Comparison of ENCODE assay signal across 8 cellular contexts in genomic region chr18:57802166-57802868, GRCh38. TPM values are rescaled to one million over a fixed set of nuclear protein-coding genes. Genes with fewer than 3 reads are reported as not detected.
A peak's percentile ranks its signal among the peaks of the same experiment; 100 is the strongest.
DNase-seq lines count a peak whose midpoint lies in the region; ATAC-seq and TF ChIP-seq lines count a peak whose summit lies in the region.

No MANE protein-coding gene starts in this region.

- no peak for DNase-seq in activated CD8-positive, alpha-beta memory T cell treated with anti-CD3 and anti-CD28 coated beads, Interleukin-2, amount 10 ng/mL, durations not matched to agents 7 days and 5 days
- no peak for DNase-seq in activated CD8-positive, alpha-beta memory T cell treated with anti-CD3 and anti-CD28 coated beads, Interleukin-2, amount 50 U/mL, for 48 hours
- DNase-seq in Panc1 (ENCODE audit: low read depth, low spot score) (no peak), fibroblast of pulmonary artery (ENCODE audit: low read depth) (no peak), retina (peak; percentile 59), GM19240 (ENCODE audit: insufficient read length, low spot score) (no peak)
- DNase-seq in stimulated activated CD4-positive, alpha-beta T cell treated with anti-CD3 and anti-CD28 coated beads, Interleukin-1b, Interleukin-23, amount 100 ng/mL, for 48 hours: no peak

- H3K4me3 Mint-ChIP-seq in activated CD8-positive, alpha-beta memory T cell treated with anti-CD3 and anti-CD28 coated beads, Interleukin-2, amount 10 ng/mL, durations not matched to agents 7 days and 5 days: peak overlapping the region; percentile 52

- TF ChIP-seq CTCF in Panc1 (IDR thresholded peaks at IDR 0.05): no peak
- TF ChIP-seq CTCF in fibroblast of pulmonary artery (IDR thresholded peaks at IDR 0.05; ENCODE audit: low read length, missing control alignments): no peak

- H3K27ac ChIP-seq in Panc1 (ENCODE audit: low read length): peak overlapping the region; percentile 17; the same call in 1 of the 2 replicates

- no peaks in the 10 kb centered on the region for H3K9me3 Mint-ChIP-seq in activated CD8-positive, alpha-beta memory T cell treated with anti-CD3 and anti-CD28 coated beads, Interleukin-2, amount 10 ng/mL, durations not matched to agents 7 days and 5 days (ENCODE audit: low read depth)

- no TSS peak for BruUV-seq in Panc1 (replicated peaks; lab: Mats Ljungman, UMichigan)

- H3K4me1 ChIP-seq in Panc1 (ENCODE audit: control insufficient read depth, insufficient read depth, low read length): peaks cover 17% of the 10 kb centered on the region

- H3K27me3 Mint-ChIP-seq in activated CD8-positive, alpha-beta memory T cell treated with anti-CD3 and anti-CD28 coated beads, Interleukin-2, amount 10 ng/mL, durations not matched to agents 7 days and 5 days: peaks cover 66% of the 10 kb centered on the region

- no peak overlapping the region for H3K27ac Mint-ChIP-seq in activated CD8-positive, alpha-beta memory T cell treated with anti-CD3 and anti-CD28 coated beads, Interleukin-2, amount 10 ng/mL, durations not matched to agents 7 days and 5 days

- peaks cover 13% of the 10 kb centered on the region for H3K4me1 Mint-ChIP-seq in activated CD8-positive, alpha-beta memory T cell treated with anti-CD3 and anti-CD28 coated beads, Interleukin-2, amount 10 ng/mL, durations not matched to agents 7 days and 5 days

- H3K27me3 ChIP-seq in Panc1 (ENCODE audit: control insufficient read depth, insufficient read depth, low read length): no peaks in the 10 kb centered on the region

- CTCF ChIA-PET in activated CD8-positive, alpha-beta memory T cell treated with anti-CD3 and anti-CD28 coated beads, Interleukin-2, amount 10 ng/mL, durations not matched to agents 7 days and 5 days (lab: Charles Lee): no interaction called here
- CTCF ChIA-PET in Panc1 (lab: Charles Lee): no interaction called here

- intact Hi-C loops in Panc1 (cut with micrococcal nuclease; ENCODE audit: unreplicated experiment): loop anchor here (5.0 kb wide), 1 partner anchor 170 kb away; no protein-coding TSS in a partner anchor

- POLR2A ChIA-PET in Panc1 (lab: Charles Lee): no interaction called here

- H3K9me3 ChIP-seq in Panc1 (ENCODE audit: control insufficient read depth, insufficient read depth, low read depth, low read length): no peaks in the 10 kb centered on the region

- H3K36me3 ChIP-seq in Panc1 (ENCODE audit: control insufficient read depth, insufficient read depth, low read length): no peaks in the 10 kb centered on the region; the same call in 1 of the 2 replicates

- peak; percentile 12 for ATAC-seq in activated CD8-positive, alpha-beta memory T cell treated with anti-CD3 and anti-CD28 coated beads, Interleukin-2, amount 10 ng/mL, durations not matched to agents 7 days and 5 days
- ATAC-seq in Panc1 (peak; percentile 18; the same call in 1 of the 2 replicates), GM21576 (IDR thresholded peaks at IDR 0.05; ENCODE audit: unreplicated experiment) (no peak)

- H3K4me3 ChIP-seq in Panc1 (ENCODE audit: low read depth in 2 of 2, low read length in 2 of 2) (peak overlapping the region; percentile 68 to 73), fibroblast of pulmonary artery (replicated peaks; ENCODE audit: low read depth, low read length) (peak overlapping the region; percentile 74)

- in situ Hi-C loops in Panc1 (cut with HindIII; ENCODE audit: low pct_unique_long_range_greater_than_20kb, low sequenced_read_pairs): no loop called here

- H3K36me3 Mint-ChIP-seq in activated CD8-positive, alpha-beta memory T cell treated with anti-CD3 and anti-CD28 coated beads, Interleukin-2, amount 10 ng/mL, durations not matched to agents 7 days and 5 days: no peaks in the 10 kb centered on the region

RNA-seq across cellular contexts. Expression of gene ATP8B1, which starts 0.8 kb away (rescaled TPM):
- under 1 TPM in 1 of 2 experiments, not detected in 1; 0.26 TPM for total RNA-seq in activated CD8-positive, alpha-beta memory T cell treated with anti-CD3 and anti-CD28 coated beads, Interleukin-2, amount 10 ng/mL, durations not matched to agents 7 days and 5 days
- 12.5 TPM for total RNA-seq in Panc1 (2021; ENCODE audit: unreplicated experiment)
- polyA plus RNA-seq in Panc1 (2012; ENCODE audit: insufficient read length): 6.0 TPM

Comparison
In these comparisons a context has a peak if more than half of its experiments do, and no peak if none do; other contexts are left out.
1. RNA of gene ATP8B1, which starts 0.8 kb away (total RNA-seq): 12.5 TPM in Panc1 (single experiment); 0.26 TPM in activated CD8-positive, alpha-beta memory T cell treated with anti-CD3 and anti-CD28 coated beads, Interleukin-2, amount 10 ng/mL, durations not matched to agents 7 days and 5 days; every median in the first group is over 10 times any median in the second.